ENCODE assay signal across 8 cellular contexts in the genomic region with DNA sequence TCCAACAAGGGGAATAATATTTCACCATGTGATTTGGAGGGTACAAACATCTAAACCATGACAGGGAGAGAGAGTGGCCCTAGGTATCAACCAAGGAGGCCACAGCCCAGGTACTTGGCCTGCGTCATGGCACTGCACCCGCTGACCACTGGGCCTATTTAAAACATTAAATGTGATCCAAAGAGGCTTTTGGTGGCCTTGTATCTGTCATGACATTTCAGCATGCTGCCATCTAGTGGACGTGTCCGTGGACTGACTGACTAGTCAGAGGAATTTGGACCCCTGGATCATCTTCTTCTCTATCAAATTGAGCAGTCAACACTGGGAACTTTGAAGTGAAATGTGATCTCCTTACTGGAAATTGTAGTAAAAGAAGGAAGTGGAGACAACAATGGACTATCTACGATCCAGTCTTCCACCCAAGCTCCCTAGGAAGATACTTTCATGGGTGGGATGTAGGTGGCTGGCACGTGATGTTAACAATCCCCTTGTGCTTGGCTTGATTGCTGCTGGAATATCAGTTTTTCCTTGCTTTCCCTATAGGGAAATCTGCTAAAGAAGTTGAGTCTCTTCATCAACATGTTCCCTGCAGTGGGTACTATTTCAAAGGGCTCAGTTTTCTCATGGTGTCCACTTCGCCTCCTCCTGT. TPM values are rescaled to one million over a fixed set of nuclear protein-coding genes. Genes with fewer than 3 reads are reported as not detected.
A peak's percentile ranks its signal among the peaks of the same experiment; 100 is the strongest.
DNase-seq lines count a peak whose midpoint lies in the region; ATAC-seq and TF ChIP-seq lines count a peak whose summit lies in the region.

No MANE protein-coding gene starts in this region.

- H3K4me1 ChIP-seq in PC-3 (ENCODE audit: insufficient read depth, low read length), result peaks cover 6% of the 10 kb centered on the region; the same call in 1 of the 2 replicates
- no peaks in the 10 kb centered on the region for H3K4me1 ChIP-seq in mammary epithelial cell (ENCODE audit: insufficient read depth, low read length)
- H3K4me1 ChIP-seq in upper lobe of right lung, result no peaks in the 10 kb centered on the region

- H4K20me1 ChIP-seq in PC-3 (ENCODE audit: low read length) (no peaks in the 10 kb centered on the region), mammary epithelial cell (ENCODE audit: insufficient read depth, low read length) (no peaks in the 10 kb centered on the region)

- DNase-seq in AG10803 (ENCODE audit: low read depth) (peak; percentile 46), PC-3 (peak; percentile 34), mammary epithelial cell (peak; percentile 25), lung microvascular endothelial cell (ENCODE audit: low read depth in 2 of 2) (peak; percentile 77 to 87), upper lobe of right lung (no peak), NCI-H128 (lab: John Stamatoyannopoulos, UW; ENCODE audit: unreplicated experiment) (no peak)

- intact Hi-C loops in PC-3 (cut with micrococcal nuclease) (no loop called here), mammary epithelial cell (cut with micrococcal nuclease) (loop anchor here (1.0 kb wide), 1 partner anchor 310 kb away; no protein-coding TSS in a partner anchor), upper lobe of right lung (cut with DNase I) (no loop called here)

- BruUV-seq in PC-3 (replicated peaks; lab: Mats Ljungman, UMichigan) (no TSS peak), mammary epithelial cell (replicated peaks; lab: Mats Ljungman, UMichigan) (no TSS peak)

- CTCF ChIA-PET in PC-3 (lab: Charles Lee) (no interaction called here), mammary epithelial cell (lab: Charles Lee; ENCODE audit: low non-redundant PET) (no interaction called here)

- no peak overlapping the region for H3K4me2 ChIP-seq in PC-3 (ENCODE audit: low read length)
- H3K4me2 ChIP-seq in mammary epithelial cell (ENCODE audit: insufficient read depth, low read depth, low read length), result no peak overlapping the region

- ATAC-seq in HG03066 (IDR thresholded peaks at IDR 0.05; ENCODE audit: low read depth, unreplicated experiment), result peak; percentile 66
- no peak for ATAC-seq in PC-3
- peak; percentile 45 for ATAC-seq in upper lobe of right lung

- 43% methylated on average over 7 of the region's 7 CpGs for WGBS in mammary epithelial cell (ENCODE audit: low coverage, missing lambda C conversion rate)

- no peaks in the 10 kb centered on the region for H3K9me3 ChIP-seq in PC-3 (ENCODE audit: low read length)
- H3K9me3 ChIP-seq in mammary epithelial cell (replicated peaks; ENCODE audit: insufficient read depth, low read length), result no peaks in the 10 kb centered on the region
- H3K9me3 ChIP-seq in upper lobe of right lung, result no peaks in the 10 kb centered on the region

- H3K79me2 ChIP-seq in PC-3 (ENCODE audit: low read length), result no peaks in the 10 kb centered on the region
- no peaks in the 10 kb centered on the region for H3K79me2 ChIP-seq in mammary epithelial cell (ENCODE audit: insufficient read depth, low read length)

- no peak overlapping the region for H3K9ac ChIP-seq in PC-3 (ENCODE audit: low read length)
- no peak overlapping the region for H3K9ac ChIP-seq in mammary epithelial cell (ENCODE audit: insufficient read depth, low read length)

- POLR2A ChIA-PET in PC-3 (lab: Charles Lee; ENCODE audit: unreplicated experiment), result no interaction called here

- H2AFZ ChIP-seq in PC-3 (ENCODE audit: low read length) (no peak overlapping the region), mammary epithelial cell (ENCODE audit: low read depth, low read length) (no peak overlapping the region)

- H3K36me3 ChIP-seq in PC-3 (ENCODE audit: low read depth, low read length) (no peaks in the 10 kb centered on the region), mammary epithelial cell (ENCODE audit: insufficient read depth, low read length) (no peaks in the 10 kb centered on the region), upper lobe of right lung (no peaks in the 10 kb centered on the region)

- no peaks in the 10 kb centered on the region for H3F3A ChIP-seq in PC-3 (ENCODE audit: low read length, unreplicated experiment)

- H3K27ac ChIP-seq in PC-3 (ENCODE audit: low read length), result no peak overlapping the region
- no peak overlapping the region for H3K27ac ChIP-seq in mammary epithelial cell (ENCODE audit: insufficient read depth, low read depth, low read length)
- no peak overlapping the region for H3K27ac ChIP-seq in upper lobe of right lung

- TF ChIP-seq CTCF in AG10803 (conservative IDR thresholded peaks at IDR 0.05; ENCODE audit: low read length), result peak; percentile 62
- peak; percentile 68 for TF ChIP-seq CTCF in GM12872 (IDR thresholded peaks at IDR 0.05; ENCODE audit: insufficient read depth, low read depth, low read length)
- peak; percentile 55 for TF ChIP-seq CTCF in PC-3 (conservative IDR thresholded peaks at IDR 0.05; ENCODE audit: low read depth, low read length)
- TF ChIP-seq CTCF in mammary epithelial cell (conservative IDR thresholded peaks at IDR 0.05 in 1 of 2, IDR thresholded peaks at IDR 0.05 in 1 of 2; ENCODE audit: extremely low read depth in 1 of 2, insufficient read depth in 1 of 2, low read depth in 1 of 2, low read length in 2 of 2), result peak; percentile 56 to 57
- TF ChIP-seq CTCF in upper lobe of right lung (IDR thresholded peaks at IDR 0.05), result peak; percentile 63

- in situ Hi-C loops in mammary epithelial cell (cut with MboI; ENCODE audit: low sequenced_read_pairs in 2 of 2), result no loop called here

- H3K4me3 ChIP-seq in AG10803 (ENCODE audit: low read length), result no peak overlapping the region
- no peak overlapping the region for H3K4me3 ChIP-seq in PC-3 (ENCODE audit: low read length)
- H3K4me3 ChIP-seq in mammary epithelial cell (replicated peaks in 1 of 3; ENCODE audit: insufficient read depth in 1 of 3, low read depth in 2 of 3, low read length in 3 of 3), result no peak overlapping the region
- no peak overlapping the region for H3K4me3 ChIP-seq in upper lobe of right lung

- no peaks in the 10 kb centered on the region for H3K27me3 ChIP-seq in PC-3 (ENCODE audit: low read length)
- H3K27me3 ChIP-seq in mammary epithelial cell (ENCODE audit: insufficient read depth, low read length), result no peaks in the 10 kb centered on the region
- no peaks in the 10 kb centered on the region for H3K27me3 ChIP-seq in upper lobe of right lung

- no peaks in the 10 kb centered on the region for H3K9me2 ChIP-seq in PC-3 (replicated peaks; ENCODE audit: low read length)

- dilution Hi-C loops in mammary epithelial cell (cut with HindIII; ENCODE audit: low sequenced_read_pairs), result no loop called here

RNA-seq across cellular contexts. Expression of gene ITGA8, which starts 24.6 kb away (rescaled TPM):
- not detected in 2 replicates for total RNA-seq in PC-3 (2014; rRNA removed)
- under 1 TPM in 1 of 2 donors, not detected in 1; 0.17 TPM for total RNA-seq in mammary epithelial cell
- not detected for polyA plus RNA-seq in mammary epithelial cell
- polyA minus RNA-seq in mammary epithelial cell, result not detected
- total RNA-seq in lung microvascular endothelial cell, result 0.79 and 1.5 TPM in 2 replicates
- total RNA-seq in upper lobe of right lung, result 33.9 TPM

Comparison
In these comparisons a context has a peak if more than half of its experiments do, and no peak if none do; other contexts are left out.
1. DNase-seq: peak in AG10803 (single experiment), PC-3 (single experiment), mammary epithelial cell (single experiment) and lung microvascular endothelial cell (2 of 2); none in upper lobe of right lung (single experiment) and NCI-H128 (single experiment).
2. RNA of gene ITGA8, which starts 24.6 kb away (total RNA-seq): 33.9 TPM in upper lobe of right lung (single experiment); 0.79 to 1.5 TPM in lung microvascular endothelial cell, 0.17 TPM in mammary epithelial cell and not detected in PC-3; every median in the first group is over 10 times any median in the second.
3. Peak in every context shown above with its lines, with median percentiles within 50 percentile points of each other: CTCF ChIP-seq.